Comparison of ENCODE assay signal across 8 cellular contexts in genomic region chr16:74607310-74607966, GRCh38. TPM values are rescaled to one million over a fixed set of nuclear protein-coding genes. Genes with fewer than 3 reads are reported as not detected.
DNase-seq lines count a peak whose midpoint lies in the region; ATAC-seq, FAIRE-seq and TF ChIP-seq lines count a peak whose summit lies in the region.

No MANE protein-coding gene starts in this region.

- H3K4me3 ChIP-seq in suprapubic skin = peak overlapping the region; percentile 97

- POLR2A ChIA-PET in activated B cell treated with CpG ODN at 0.5 μM for 24 hours (lab: Charles Lee) = interaction anchor here (0.5 to 2.2 kb wide), 19 partner anchors 9 to 1040 kb away, joined by 3 to 25 read pairs (median 4); partner anchors contain the start of genes KARS1, MLKL, PSMD7 and RFWD3

- ATAC-seq in HG02981 (IDR thresholded peaks at IDR 0.05; ENCODE audit: unreplicated experiment) (peak; percentile 32), activated B cell treated with CpG ODN at 0.5 μM for 24 hours (ENCODE audit: low read depth) (no peak)

- H3K36me3 Mint-ChIP-seq in activated naive CD4-positive, alpha-beta T cell treated with anti-CD3 and anti-CD28 coated beads for 36 hours (ENCODE audit: low read depth) = peaks cover 5% of the 10 kb centered on the region
- peaks cover 3% of the 10 kb centered on the region for H3K36me3 Mint-ChIP-seq in activated B cell treated with CpG ODN at 0.5 μM for 24 hours (ENCODE audit: low read depth)
- no peaks in the 10 kb centered on the region for H3K36me3 Mint-ChIP-seq in immature natural killer cell

- H3K27me3 ChIP-seq in suprapubic skin = no peaks in the 10 kb centered on the region

- no peaks in the 10 kb centered on the region for H3K27me3 Mint-ChIP-seq in activated naive CD4-positive, alpha-beta T cell treated with anti-CD3 and anti-CD28 coated beads for 36 hours (ENCODE audit: low read depth)
- no peaks in the 10 kb centered on the region for H3K27me3 Mint-ChIP-seq in activated B cell treated with CpG ODN at 0.5 μM for 24 hours
- H3K27me3 Mint-ChIP-seq in immature natural killer cell (ENCODE audit: low read depth in 3 of 3) = peaks cover 3 to 5% (median 5%) of the 10 kb centered on the region in 3 donors

- H3K9me3 ChIP-seq in suprapubic skin = no peaks in the 10 kb centered on the region

- intact Hi-C loops in activated naive CD4-positive, alpha-beta T cell treated with anti-CD3 and anti-CD28 coated beads for 36 hours (cut with micrococcal nuclease) = loop anchor here (1.0 to 2.0 kb wide), 6 partner anchors 19 to 311 kb away; partner anchors contain the start of genes PSMD7 and RFWD3
- intact Hi-C loops in activated B cell treated with CpG ODN at 0.5 μM for 24 hours (cut with micrococcal nuclease) = loop anchor here (1.0 to 10.0 kb wide), 8 partner anchors 18 to 827 kb away; partner anchors contain the start of genes CFDP1, MLKL, PSMD7 and WDR59

- peaks cover 33% of the 10 kb centered on the region for H3K4me1 ChIP-seq in suprapubic skin

- H3K4me1 Mint-ChIP-seq in activated naive CD4-positive, alpha-beta T cell treated with anti-CD3 and anti-CD28 coated beads for 36 hours (ENCODE audit: low read depth) = peaks cover 49% of the 10 kb centered on the region
- H3K4me1 Mint-ChIP-seq in activated B cell treated with CpG ODN at 0.5 μM for 24 hours (peaks cover 41% of the 10 kb centered on the region), immature natural killer cell (peaks cover 47 to 56% of the 10 kb centered on the region in 2 donors)

- H3K36me3 ChIP-seq in suprapubic skin = no peaks in the 10 kb centered on the region

- WGBS in suprapubic skin = 17% methylated on average over 14 of the region's 14 CpGs

- H3K9me3 Mint-ChIP-seq in activated naive CD4-positive, alpha-beta T cell treated with anti-CD3 and anti-CD28 coated beads for 36 hours = no peaks in the 10 kb centered on the region
- H3K9me3 Mint-ChIP-seq in activated B cell treated with CpG ODN at 0.5 μM for 24 hours (no peaks in the 10 kb centered on the region), immature natural killer cell (no peaks in the 10 kb centered on the region)

- no peak for TF ChIP-seq POLR2A in suprapubic skin (IDR thresholded peaks at IDR 0.05)

- CTCF ChIA-PET in activated naive CD4-positive, alpha-beta T cell treated with anti-CD3 and anti-CD28 coated beads for 36 hours (lab: Charles Lee) = interaction anchor here (1.0 kb wide), 1 partner anchor 119 kb away, joined by 3 read pairs; no protein-coding TSS in a partner anchor
- CTCF ChIA-PET in activated B cell treated with CpG ODN at 0.5 μM for 24 hours (lab: Charles Lee) = interaction anchor here (1.8 kb wide), 1 partner anchor 15 kb away, joined by 5 read pairs; no protein-coding TSS in a partner anchor

- peak overlapping the region; percentile 96 for H3K27ac ChIP-seq in suprapubic skin

- no peak for DNase-seq in activated naive CD4-positive, alpha-beta T cell treated with anti-CD3 and anti-CD28 coated beads for 36 hours
- DNase-seq in activated naive CD4-positive, alpha-beta T cell treated with Interleukin-2 at 50 U/mL for 16 hours = no peak
- DNase-seq in activated B cell treated with CpG ODN at 0.5 μM for 24 hours (no peak), immature natural killer cell (no peak), suprapubic skin (ENCODE audit: low spot score in 2 of 2) (no peak), HuH-7.5 (ENCODE audit: low spot score) (no peak), D721Med (ENCODE audit: insufficient read length, low spot score) (no peak)

- no peak for FAIRE-seq in D721Med (lab: Jason Lieb, UNC)

- H3K4me3 Mint-ChIP-seq in activated naive CD4-positive, alpha-beta T cell treated with anti-CD3 and anti-CD28 coated beads for 36 hours = peak overlapping the region; percentile 99
- peak overlapping the region; percentile 94 for H3K4me3 Mint-ChIP-seq in activated B cell treated with CpG ODN at 0.5 μM for 24 hours
- peak overlapping the region; percentile 88 to 99 (median 95) for H3K4me3 Mint-ChIP-seq in immature natural killer cell

- TF ChIP-seq EP300 in suprapubic skin (IDR thresholded peaks at IDR 0.05) = no peak

- peak overlapping the region; percentile 86 for H3K27ac Mint-ChIP-seq in activated naive CD4-positive, alpha-beta T cell treated with anti-CD3 and anti-CD28 coated beads for 36 hours
- H3K27ac Mint-ChIP-seq in activated B cell treated with CpG ODN at 0.5 μM for 24 hours (peak overlapping the region; percentile 91), immature natural killer cell (peak overlapping the region; percentile 86 to 98 (median 92))

- no peak for TF ChIP-seq CTCF in activated B cell treated with CpG ODN at 0.5 μM for 24 hours (IDR thresholded peaks at IDR 0.05)
- TF ChIP-seq CTCF in suprapubic skin (IDR thresholded peaks at IDR 0.05) = no peak
- TF ChIP-seq CTCF in D721Med (IDR thresholded peaks at IDR 0.05; ENCODE audit: insufficient read depth, missing control alignments) = no peak

RNA-seq across cellular contexts. Expression of gene GLG1, which starts 0.5 kb away (rescaled TPM):
- total RNA-seq in activated naive CD4-positive, alpha-beta T cell treated with anti-CD3 and anti-CD28 coated beads for 36 hours = 10 to 100 TPM; 60.8 to 62.0 TPM
- total RNA-seq in activated B cell treated with CpG ODN at 0.5 μM for 24 hours (72.7 and 81.4 TPM in 2 replicates), suprapubic skin (100 to 1,000 TPM in 1 of 4 donors, 10 to 100 TPM in 3; 62.5 to 160 (median 89.6) TPM)
- 100 to 1,000 TPM in 1 of 3 donors, 10 to 100 TPM in 2; 80.8 to 190 (median 86.3) TPM for polyA plus RNA-seq in immature natural killer cell

RNA-seq across cellular contexts. Expression of gene RFWD3, which starts 59.2 kb away (rescaled TPM):
- 100 to 1,000 TPM; 114 to 124 TPM for total RNA-seq in activated naive CD4-positive, alpha-beta T cell treated with anti-CD3 and anti-CD28 coated beads for 36 hours
- total RNA-seq in activated B cell treated with CpG ODN at 0.5 μM for 24 hours (57.9 and 63.2 TPM in 2 replicates), suprapubic skin (10 to 100 TPM; 22.6 to 31.1 (median 29.8) TPM)
- polyA plus RNA-seq in immature natural killer cell = 10 to 100 TPM in 2 of 3 donors, 1 to 10 TPM in 1; 8.3 to 21.7 (median 14.5) TPM
